ENCODE assay signal across 22 cellular contexts in the genomic region with DNA sequence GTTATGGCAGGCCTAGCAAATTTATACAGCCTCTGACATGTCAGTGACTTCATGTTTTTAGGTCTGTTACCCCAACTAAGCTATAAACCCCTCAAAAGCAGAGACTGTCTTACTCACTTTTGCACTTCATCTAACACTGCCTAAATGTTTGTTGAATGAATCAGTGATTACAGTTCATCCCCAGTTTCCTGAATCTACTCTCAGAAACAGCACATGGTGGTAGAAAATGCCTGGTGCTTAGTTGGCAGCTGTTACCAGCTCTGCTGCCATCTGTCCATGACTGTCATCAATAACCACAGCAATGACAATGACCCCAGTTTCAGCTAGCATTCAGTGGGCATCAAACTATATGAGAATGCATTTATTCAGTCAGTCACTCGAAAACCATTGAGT.
A peak's percentile ranks its signal among the peaks of the same experiment; 100 is the strongest.
DNase-seq lines count a peak whose midpoint lies in the region; ATAC-seq, FAIRE-seq and TF ChIP-seq lines count a peak whose summit lies in the region.
"Had no signal": no experiment of that assay in that cellular context is flagged by ENCODE, and none has a peak within 500 bp of the region (broad histone marks: within the 10 kb centered on the region; RNA-seq: fewer than 3 reads in every experiment).

No MANE protein-coding gene starts in this region.

- H3K27ac ChIP-seq in keratinocyte (ENCODE audit: control insufficient read depth, insufficient read depth, low read length) (no peak overlapping the region), psoas muscle (no peak overlapping the region), spleen (no peak overlapping the region), osteoblast (ENCODE audit: low read depth, low read length) (no peak overlapping the region)
- H3K27ac ChIP-seq: esophagus squamous epithelium, parathyroid adenoma, sigmoid colon, VCaP had no signal

- H3K9ac ChIP-seq in keratinocyte (ENCODE audit: control insufficient read depth, extremely low read depth, insufficient read depth, low read length), result no peak overlapping the region
- H3K9ac ChIP-seq: parathyroid adenoma had no signal

- no peak for ATAC-seq in psoas muscle
- ATAC-seq: Panc1, SK-N-SH treated with all-trans-retinoic acid at 6 μM for 48 hours had no signal

- intact Hi-C loops in psoas muscle (cut with DNase I) (no loop called here), spleen (cut with DNase I; ENCODE audit: low total_unique reads) (no loop called here)

- H3K9me3 ChIP-seq in keratinocyte (ENCODE audit: control insufficient read depth, low read depth, low read length) (no peaks in the 10 kb centered on the region), psoas muscle (no peaks in the 10 kb centered on the region), spleen (no peaks in the 10 kb centered on the region), osteoblast (ENCODE audit: low read depth, low read length) (no peaks in the 10 kb centered on the region)
- H3K9me3 ChIP-seq: esophagus squamous epithelium, MG63, sigmoid colon had no signal

- H3K4me1 ChIP-seq in keratinocyte (ENCODE audit: control insufficient read depth, extremely low read depth, insufficient read depth, low read length) (peaks cover 6% of the 10 kb centered on the region), psoas muscle (peaks cover 6% of the 10 kb centered on the region), spleen (peaks cover 0 to 3% (median 0%) of the 10 kb centered on the region in 6 donors), osteoblast (ENCODE audit: insufficient read depth, low read length) (no peaks in the 10 kb centered on the region)
- H3K4me1 ChIP-seq: parathyroid adenoma, sigmoid colon had no signal

- no peak for TF ChIP-seq POLR2A in spleen (IDR thresholded peaks at IDR 0.05)

- dilution Hi-C loops in keratinocyte (cut with MboI; ENCODE audit: extremely low pct_ligation_motif_present, low sequenced_read_pairs), result loop anchor here (25.0 kb wide), 1 partner anchor 147 kb away; a partner anchor contains a TSS

- H4K20me1 ChIP-seq in keratinocyte (ENCODE audit: control insufficient read depth, extremely low read depth, insufficient read depth, low read length) (no peaks in the 10 kb centered on the region), osteoblast (ENCODE audit: insufficient read depth, low read length) (no peaks in the 10 kb centered on the region)

- H3K27me3 ChIP-seq in keratinocyte (ENCODE audit: control insufficient read depth, extremely low read depth, insufficient read depth, low read length) (no peaks in the 10 kb centered on the region), psoas muscle (ENCODE audit: insufficient read depth in 3 of 3, low read length in 2 of 3) (no peaks in the 10 kb centered on the region), spleen (replicated peaks in 1 of 7) (peaks cover 0 to 3% (median 0%) of the 10 kb centered on the region in 7 donors), osteoblast (ENCODE audit: insufficient read depth, low read length) (no peaks in the 10 kb centered on the region)
- H3K27me3 ChIP-seq: esophagus squamous epithelium, MG63, sigmoid colon had no signal

- WGBS in psoas muscle, 3 donors, result 93 to 96% (median 95%) methylated on average over 1 of the region's 1 CpG
- 76 to 92% (median 82%) methylated on average over 1 of the region's 1 CpG for WGBS in spleen, 5 donors

- FAIRE-seq in keratinocyte (lab: Jason Lieb, UNC), result peak; percentile 43
- FAIRE-seq: GM12892 had no signal

- H3K4me3 ChIP-seq in AG10803 (ENCODE audit: low read length) (no peak overlapping the region), keratinocyte (ENCODE audit: control insufficient read depth in 2 of 3, extremely low read depth in 1 of 3, insufficient read depth in 2 of 3, low read depth in 1 of 3, low read length in 3 of 3) (no peak overlapping the region), psoas muscle (no peak overlapping the region), spleen (no peak overlapping the region), osteoblast (ENCODE audit: insufficient read depth, low read length) (no peak overlapping the region)
- H3K4me3 ChIP-seq: esophagus squamous epithelium, MG63, sigmoid colon had no signal

- H3K79me2 ChIP-seq in keratinocyte (ENCODE audit: control insufficient read depth, insufficient read depth, low read length) (no peaks in the 10 kb centered on the region), osteoblast (ENCODE audit: insufficient read depth, low read length) (no peaks in the 10 kb centered on the region)
- H3K79me2 ChIP-seq: parathyroid adenoma had no signal

- H3K36me3 ChIP-seq in keratinocyte (ENCODE audit: control insufficient read depth in 2 of 2, extremely low read depth in 1 of 2, insufficient read depth in 2 of 2, low read length in 2 of 2), result no peaks in the 10 kb centered on the region
- no peaks in the 10 kb centered on the region for H3K36me3 ChIP-seq in psoas muscle (ENCODE audit: insufficient read depth in 1 of 2, low read depth in 1 of 2)
- no peaks in the 10 kb centered on the region for H3K36me3 ChIP-seq in spleen
- H3K36me3 ChIP-seq in osteoblast (ENCODE audit: insufficient read depth, low read length), result no peaks in the 10 kb centered on the region
- H3K36me3 ChIP-seq: esophagus squamous epithelium, MG63, sigmoid colon had no signal

- TF ChIP-seq CTCF in AG10803 (conservative IDR thresholded peaks at IDR 0.05; ENCODE audit: low read length), result no peak
- no peak for TF ChIP-seq CTCF in keratinocyte (optimal IDR thresholded peaks at IDR 0.05 in 1 of 3, IDR thresholded peaks at IDR 0.05 in 1 of 3, conservative IDR thresholded peaks at IDR 0.05 in 1 of 3; ENCODE audit: extremely low read depth in 1 of 3, insufficient read depth in 2 of 3, low read length in 3 of 3)
- no peak for TF ChIP-seq CTCF in psoas muscle (IDR thresholded peaks at IDR 0.05)
- TF ChIP-seq CTCF in spleen (IDR thresholded peaks at IDR 0.05 in 8 of 11, conservative IDR thresholded peaks at IDR 0.05 in 3 of 11), result no peak
- no peak for TF ChIP-seq CTCF in osteoblast (IDR thresholded peaks at IDR 0.05; ENCODE audit: extremely low read depth, low read depth, low read length)

- H2AFZ ChIP-seq in keratinocyte (ENCODE audit: control insufficient read depth, low read length) (no peak overlapping the region), osteoblast (ENCODE audit: low read length) (no peak overlapping the region)
- H2AFZ ChIP-seq: parathyroid adenoma had no signal

- DNase-seq in AG10803 (ENCODE audit: low read depth) (peak; percentile 25), HT1080 (ENCODE audit: low read depth) (peak; percentile 32), amniotic epithelial cell (ENCODE audit: low read depth) (peak; percentile 12), keratinocyte (ENCODE audit: low read depth, low spot score) (no peak), psoas muscle (no peak), spleen (no peak), osteoblast (ENCODE audit: insufficient read length, low spot score, missing footprints) (no peak)
- no peak for DNase-seq in central memory CD4-positive, alpha-beta T cell
- DNase-seq: activated CD4-positive, alpha-beta T cell treated with anti-CD3 and anti-CD28 coated beads, Interleukin-2, amount 50 U/mL, for 1 hour; aorta; DMS79 treated with DMSO at 0.1 percent for 48 hours; effector CD4-positive, alpha-beta T cell; esophagus squamous epithelium; MG63; NCI-H1436; NK-92 treated with Interleukin-12 subunit alpha and Interleukin-12 subunit beta, amount 100 ng/mL, for 24 hours; sigmoid colon had no signal

- H3K4me2 ChIP-seq in keratinocyte (ENCODE audit: control insufficient read depth, extremely low read depth, insufficient read depth, low read depth, low read length) (no peak overlapping the region), osteoblast (ENCODE audit: insufficient read depth, low read length) (no peak overlapping the region)

- no peaks in the 10 kb centered on the region for H3K9me1 ChIP-seq in keratinocyte (ENCODE audit: control insufficient read depth, extremely low read depth, insufficient read depth, low read length)

Comparison
In these comparisons a context has a peak if more than half of its experiments do, and no peak if none do; other contexts are left out.
1. DNase-seq: peak in AG10803 (single experiment), HT1080 (single experiment) and amniotic epithelial cell (single experiment); none in keratinocyte (single experiment), psoas muscle (0 of 2), spleen (single experiment), central memory CD4-positive, alpha-beta T cell (single experiment) and osteoblast (single experiment).